Comparison of ENCODE assay signal across 17 cellular contexts in genomic region chr4:31058656-31059055, GRCh38.
"Had no signal": no experiment of that assay in that cellular context is flagged by ENCODE, and none has a peak within 500 bp of the region (broad histone marks: within the 10 kb centered on the region; RNA-seq: fewer than 3 reads in every experiment).

No MANE protein-coding gene starts in this region.

- H3K9me3 ChIP-seq: esophagus muscularis mucosa, mucosa of descending colon, ovary, right lobe of liver, tibial artery, upper lobe of right lung, vagina had no signal

- H3K4me3 Mint-ChIP-seq: dendritic cell treated with granulocyte-macrophage colony-stimulating factor and Interleukin-4, amounts not matched to agents 40 ng/mL and 50 ng/mL, for 4 days; effector memory CD8-positive, alpha-beta T cell; naive thymus-derived CD8-positive, alpha-beta T cell; stimulated activated effector memory CD8-positive, alpha-beta T cell treated with anti-CD3 and anti-CD28 coated beads, Interleukin-12 subunit alpha, Interleukin-12 subunit beta, amount 100 ng/mL, for 72 hours had no signal

- H3K27me3 Mint-ChIP-seq: dendritic cell treated with granulocyte-macrophage colony-stimulating factor and Interleukin-4, amounts not matched to agents 40 ng/mL and 50 ng/mL, for 4 days; effector memory CD8-positive, alpha-beta T cell; naive thymus-derived CD8-positive, alpha-beta T cell; progenitor cell of endocrine pancreas had no signal

- H3K36me3 Mint-ChIP-seq: naive thymus-derived CD8-positive, alpha-beta T cell; stimulated activated effector memory CD8-positive, alpha-beta T cell treated with anti-CD3 and anti-CD28 coated beads, Interleukin-12 subunit alpha, Interleukin-12 subunit beta, amount 100 ng/mL, for 72 hours had no signal

- H3K9me3 Mint-ChIP-seq: dendritic cell treated with granulocyte-macrophage colony-stimulating factor and Interleukin-4, amounts not matched to agents 40 ng/mL and 50 ng/mL, for 4 days had no signal

- H3K4me1 Mint-ChIP-seq: naive thymus-derived CD8-positive, alpha-beta T cell; stimulated activated effector memory CD8-positive, alpha-beta T cell treated with anti-CD3 and anti-CD28 coated beads, Interleukin-12 subunit alpha, Interleukin-12 subunit beta, amount 100 ng/mL, for 72 hours had no signal

- H3K27ac Mint-ChIP-seq: dendritic cell treated with granulocyte-macrophage colony-stimulating factor and Interleukin-4, amounts not matched to agents 40 ng/mL and 50 ng/mL, for 4 days; effector memory CD8-positive, alpha-beta T cell; naive thymus-derived CD8-positive, alpha-beta T cell; progenitor cell of endocrine pancreas; stimulated activated effector memory CD8-positive, alpha-beta T cell treated with anti-CD3 and anti-CD28 coated beads, Interleukin-12 subunit alpha, Interleukin-12 subunit beta, amount 100 ng/mL, for 72 hours had no signal

- ATAC-seq: effector memory CD8-positive, alpha-beta T cell; left colon; mucosa of descending colon; naive thymus-derived CD8-positive, alpha-beta T cell; right lobe of liver; stimulated activated effector memory CD8-positive, alpha-beta T cell treated with anti-CD3 and anti-CD28 coated beads, Interleukin-12 subunit alpha, Interleukin-12 subunit beta, amount 100 ng/mL, for 72 hours; stimulated activated naive CD8-positive, alpha-beta T cell treated with anti-CD3 and anti-CD28 coated beads, Interleukin-15, Interleukin-2, amounts not matched to agents 100 U/mL and 50 U/mL, for 24 hours; upper lobe of right lung had no signal

- DNase-seq: effector memory CD8-positive, alpha-beta T cell; left colon; mucosa of descending colon; naive thymus-derived CD8-positive, alpha-beta T cell; nucleus accumbens; ovary; right lobe of liver; stimulated activated CD4-positive, alpha-beta T cell treated with anti-CD3 and anti-CD28 coated beads, Interleukin-4, amount 100 ng/mL, for 1 hour; stimulated activated CD8-positive, alpha-beta memory T cell treated with anti-CD3 and anti-CD28 coated beads, Interleukin-4, amount 100 ng/mL, for 48 hours; stimulated activated naive CD8-positive, alpha-beta T cell treated with anti-CD3 and anti-CD28 coated beads, Interleukin-15, Interleukin-2, amounts not matched to agents 100 U/mL and 50 U/mL, for 24 hours; tibial artery; upper lobe of right lung had no signal
